In genomic region chr13:80783926-80784325, GRCh38 we compare ENCODE assay signal across 18 cellular contexts.
DNase-seq lines count a peak whose midpoint lies in the region; ATAC-seq and TF ChIP-seq lines count a peak whose summit lies in the region.
"Had no signal": no experiment of that assay in that cellular context is flagged by ENCODE, and none has a peak within 500 bp of the region (broad histone marks: within the 10 kb centered on the region; RNA-seq: fewer than 3 reads in every experiment).

No MANE protein-coding gene starts in this region.

- DNase-seq in NCI-H2107 treated with DMSO at 0.1 percent for 48 hours (lab: John Stamatoyannopoulos, UW; ENCODE audit: unreplicated experiment) (peak; percentile 27), choroid plexus epithelial cell (ENCODE audit: low read depth) (peak; percentile 13), iPS-NIHi11 (ENCODE audit: low spot score) (peak; percentile 11), stromal cell of bone marrow (ENCODE audit: low read depth) (peak; percentile 10), CD1c-positive myeloid dendritic cell (ENCODE audit: extremely low spot score) (no peak)
- no peak for DNase-seq in activated effector memory CD4-positive, alpha-beta T cell treated with Interleukin-2 at 50 U/mL for 16 hours
- DNase-seq: activated B cell treated with CpG ODN at 0.5 μM for 24 hours; CD4-positive, alpha-beta T cell; GF-D8; HFFc6; NCI-H1092 treated with DMSO at 0.1 percent for 48 hours; NCI-H526; SHP77 treated with DMSO at 0.1 percent for 48 hours; stimulated activated CD4-positive, alpha-beta T cell treated with anti-CD3 and anti-CD28 coated beads, Interleukin-4, amount 100 ng/mL, for 1 hour; stimulated activated naive CD8-positive, alpha-beta T cell treated with anti-CD3 and anti-CD28 coated beads, Interleukin-15, Interleukin-2, amounts not matched to agents 100 U/mL and 50 U/mL, for 24 hours had no signal

- H3K4me3 ChIP-seq in choroid plexus epithelial cell (ENCODE audit: low read depth, low read length), result no peak overlapping the region
- H3K4me3 ChIP-seq: dorsolateral prefrontal cortex, hepatocyte had no signal

- no peak for ATAC-seq in GM21360 (IDR thresholded peaks at IDR 0.05; ENCODE audit: unreplicated experiment)
- ATAC-seq: stimulated activated naive CD8-positive, alpha-beta T cell treated with anti-CD3 and anti-CD28 coated beads, Interleukin-15, Interleukin-2, amounts not matched to agents 100 U/mL and 50 U/mL, for 24 hours had no signal

- no peak for TF ChIP-seq CTCF in choroid plexus epithelial cell (conservative IDR thresholded peaks at IDR 0.05; ENCODE audit: low read depth, low read length)

Comparison
In these comparisons a context has a peak if more than half of its experiments do, and no peak if none do; other contexts are left out.
1. DNase-seq: peak in NCI-H2107 treated with DMSO at 0.1 percent for 48 hours (single experiment), choroid plexus epithelial cell (single experiment), iPS-NIHi11 (single experiment) and stromal cell of bone marrow (single experiment); none in activated effector memory CD4-positive, alpha-beta T cell treated with Interleukin-2 at 50 U/mL for 16 hours (single experiment) and CD1c-positive myeloid dendritic cell (single experiment).